ENCODE assay signal across 14 cellular contexts in genomic region chr17:80270104-80270503, GRCh38. TPM values are rescaled to one million over a fixed set of nuclear protein-coding genes. Genes with fewer than 3 reads are reported as not detected.
DNase-seq lines count a peak whose midpoint lies in the region; ATAC-seq and TF ChIP-seq lines count a peak whose summit lies in the region.
"Had no signal": no experiment of that assay in that cellular context is flagged by ENCODE, and none has a peak within 500 bp of the region (broad histone marks: within the 10 kb centered on the region; RNA-seq: fewer than 3 reads in every experiment).

No MANE protein-coding gene starts in this region.

- CTCF ChIA-PET in activated naive CD4-positive, alpha-beta T cell treated with anti-CD3 and anti-CD28 coated beads for 36 hours (lab: Charles Lee), result no interaction called here
- CTCF ChIA-PET in WTC11 (lab: Charles Lee), result interaction anchor here (0.6 to 1.8 kb wide), 15 partner anchors 8 to 187 kb away, joined by 3 to 10 read pairs (median 4); partner anchors contain the start of gene GAA

- POLR2A ChIA-PET in WTC11 (lab: Charles Lee), result interaction anchor here (1.0 to 2.1 kb wide), 2 partner anchors 8 to 15 kb away, joined by 3 to 6 read pairs; no protein-coding TSS in a partner anchor

- peaks cover 34% of the 10 kb centered on the region for H3K36me3 Mint-ChIP-seq in activated naive CD4-positive, alpha-beta T cell treated with anti-CD3 and anti-CD28 coated beads for 36 hours (ENCODE audit: low read depth)
- H3K36me3 Mint-ChIP-seq in WTC11, result peaks cover 30% of the 10 kb centered on the region

- DNase-seq in activated naive CD4-positive, alpha-beta T cell treated with anti-CD3 and anti-CD28 coated beads for 36 hours, result no peak
- DNase-seq in activated naive CD4-positive, alpha-beta T cell treated with anti-CD3 and anti-CD28 coated beads, Interleukin-2, amount 50 U/mL, for 16 hours, result no peak
- DNase-seq in WTC11 (ENCODE audit: low spot score) (peak; percentile 74), iPS DF 19.7 (ENCODE audit: low read depth, low spot score) (peak; percentile 75), retinal pigment epithelial cell (ENCODE audit: low read depth) (peak; percentile 33), NCI-H345 (lab: John Stamatoyannopoulos, UW) (no peak), Right ventricle myocardium inferior (ENCODE audit: missing footprints) (no peak)
- DNase-seq: activated CD4-positive, alpha-beta T cell treated with anti-CD3 and anti-CD28 coated beads for 4 hours; mammary epithelial cell; NCI-H187; RPMI8226; T-helper 17 cell had no signal

- H3K4me3 ChIP-seq in retinal pigment epithelial cell (ENCODE audit: low read length), result no peak overlapping the region
- H3K4me3 ChIP-seq: breast epithelium had no signal

- H3K4me1 Mint-ChIP-seq in activated naive CD4-positive, alpha-beta T cell treated with anti-CD3 and anti-CD28 coated beads for 36 hours (ENCODE audit: low read depth), result peaks cover 50% of the 10 kb centered on the region
- H3K4me1 Mint-ChIP-seq in WTC11, result peaks cover 10% of the 10 kb centered on the region; the same call in 1 of the 2 replicates

- ATAC-seq in WTC11 (peak; percentile 70), Right ventricle myocardium inferior (no peak), GM19397 (IDR thresholded peaks at IDR 0.05; ENCODE audit: unreplicated experiment) (no peak)

- H3K27ac Mint-ChIP-seq in activated naive CD4-positive, alpha-beta T cell treated with anti-CD3 and anti-CD28 coated beads for 36 hours, result peak overlapping the region; percentile 18
- no peak overlapping the region for H3K27ac Mint-ChIP-seq in WTC11
- H3K27ac Mint-ChIP-seq: T-helper 17 cell had no signal

- no peak overlapping the region for H3K4me3 Mint-ChIP-seq in activated naive CD4-positive, alpha-beta T cell treated with anti-CD3 and anti-CD28 coated beads for 36 hours
- H3K4me3 Mint-ChIP-seq in WTC11, result peak overlapping the region; percentile 38
- H3K4me3 Mint-ChIP-seq: T-helper 17 cell had no signal

- no peaks in the 10 kb centered on the region for H3K9me3 Mint-ChIP-seq in activated naive CD4-positive, alpha-beta T cell treated with anti-CD3 and anti-CD28 coated beads for 36 hours
- no peaks in the 10 kb centered on the region for H3K9me3 Mint-ChIP-seq in WTC11

- intact Hi-C loops in activated naive CD4-positive, alpha-beta T cell treated with anti-CD3 and anti-CD28 coated beads for 36 hours (cut with micrococcal nuclease), result no loop called here
- intact Hi-C loops in Right ventricle myocardium inferior (cut with DNase I), result no loop called here

- TF ChIP-seq CTCF in WTC11 (IDR thresholded peaks at IDR 0.05) (no peak), retinal pigment epithelial cell (conservative IDR thresholded peaks at IDR 0.05; ENCODE audit: low read depth, low read length) (no peak)

- no peaks in the 10 kb centered on the region for H3K27me3 Mint-ChIP-seq in activated naive CD4-positive, alpha-beta T cell treated with anti-CD3 and anti-CD28 coated beads for 36 hours (ENCODE audit: low read depth)
- H3K27me3 Mint-ChIP-seq in WTC11 (ENCODE audit: low read depth), result no peaks in the 10 kb centered on the region
- H3K27me3 Mint-ChIP-seq: T-helper 17 cell had no signal

TF ChIP-seq in WTC11, 78 proteins besides CTCF, POLR2A, EP300 and RAD21 (continues in another document):
- TF ChIP-seq, protein P1, sequence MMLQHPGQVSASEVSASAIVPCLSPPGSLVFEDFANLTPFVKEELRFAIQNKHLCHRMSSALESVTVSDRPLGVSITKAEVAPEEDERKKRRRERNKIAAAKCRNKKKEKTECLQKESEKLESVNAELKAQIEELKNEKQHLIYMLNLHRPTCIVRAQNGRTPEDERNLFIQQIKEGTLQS (CRISPR knock-in tag; conservative IDR thresholded peaks at IDR 0.05), result no peak
- TF ChIP-seq ZNF671 (CRISPR knock-in tag; IDR thresholded peaks at IDR 0.05), result no peak
- no peak for TF ChIP-seq NFYB (CRISPR knock-in tag; conservative IDR thresholded peaks at IDR 0.05; ENCODE audit: low read depth)
- TF ChIP-seq ZSCAN18 (CRISPR knock-in tag; IDR thresholded peaks at IDR 0.05), result no peak
- no peak for TF ChIP-seq MXD4 (CRISPR knock-in tag; IDR thresholded peaks at IDR 0.05; ENCODE audit: borderline replicate concordance)
- TF ChIP-seq, protein P2, sequence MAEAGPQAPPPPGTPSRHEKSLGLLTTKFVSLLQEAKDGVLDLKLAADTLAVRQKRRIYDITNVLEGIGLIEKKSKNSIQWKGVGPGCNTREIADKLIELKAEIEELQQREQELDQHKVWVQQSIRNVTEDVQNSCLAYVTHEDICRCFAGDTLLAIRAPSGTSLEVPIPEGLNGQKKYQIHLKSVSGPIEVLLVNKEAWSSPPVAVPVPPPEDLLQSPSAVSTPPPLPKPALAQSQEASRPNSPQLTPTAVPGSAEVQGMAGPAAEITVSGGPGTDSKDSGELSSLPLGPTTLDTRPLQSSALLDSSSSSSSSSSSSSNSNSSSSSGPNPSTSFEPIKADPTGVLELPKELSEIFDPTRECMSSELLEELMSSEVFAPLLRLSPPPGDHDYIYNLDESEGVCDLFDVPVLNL (CRISPR knock-in tag; IDR thresholded peaks at IDR 0.05; ENCODE audit: borderline replicate concordance, low read depth), result no peak
- TF ChIP-seq ZNF416 (CRISPR knock-in tag; IDR thresholded peaks at IDR 0.05), result no peak
- TF ChIP-seq, protein P3, sequence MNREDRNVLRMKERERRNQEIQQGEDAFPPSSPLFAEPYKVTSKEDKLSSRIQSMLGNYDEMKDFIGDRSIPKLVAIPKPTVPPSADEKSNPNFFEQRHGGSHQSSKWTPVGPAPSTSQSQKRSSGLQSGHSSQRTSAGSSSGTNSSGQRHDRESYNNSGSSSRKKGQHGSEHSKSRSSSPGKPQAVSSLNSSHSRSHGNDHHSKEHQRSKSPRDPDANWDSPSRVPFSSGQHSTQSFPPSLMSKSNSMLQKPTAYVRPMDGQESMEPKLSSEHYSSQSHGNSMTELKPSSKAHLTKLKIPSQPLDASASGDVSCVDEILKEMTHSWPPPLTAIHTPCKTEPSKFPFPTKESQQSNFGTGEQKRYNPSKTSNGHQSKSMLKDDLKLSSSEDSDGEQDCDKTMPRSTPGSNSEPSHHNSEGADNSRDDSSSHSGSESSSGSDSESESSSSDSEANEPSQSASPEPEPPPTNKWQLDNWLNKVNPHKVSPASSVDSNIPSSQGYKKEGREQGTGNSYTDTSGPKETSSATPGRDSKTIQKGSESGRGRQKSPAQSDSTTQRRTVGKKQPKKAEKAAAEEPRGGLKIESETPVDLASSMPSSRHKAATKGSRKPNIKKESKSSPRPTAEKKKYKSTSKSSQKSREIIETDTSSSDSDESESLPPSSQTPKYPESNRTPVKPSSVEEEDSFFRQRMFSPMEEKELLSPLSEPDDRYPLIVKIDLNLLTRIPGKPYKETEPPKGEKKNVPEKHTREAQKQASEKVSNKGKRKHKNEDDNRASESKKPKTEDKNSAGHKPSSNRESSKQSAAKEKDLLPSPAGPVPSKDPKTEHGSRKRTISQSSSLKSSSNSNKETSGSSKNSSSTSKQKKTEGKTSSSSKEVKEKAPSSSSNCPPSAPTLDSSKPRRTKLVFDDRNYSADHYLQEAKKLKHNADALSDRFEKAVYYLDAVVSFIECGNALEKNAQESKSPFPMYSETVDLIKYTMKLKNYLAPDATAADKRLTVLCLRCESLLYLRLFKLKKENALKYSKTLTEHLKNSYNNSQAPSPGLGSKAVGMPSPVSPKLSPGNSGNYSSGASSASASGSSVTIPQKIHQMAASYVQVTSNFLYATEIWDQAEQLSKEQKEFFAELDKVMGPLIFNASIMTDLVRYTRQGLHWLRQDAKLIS (CRISPR knock-in tag; IDR thresholded peaks at IDR 0.05; ENCODE audit: borderline replicate concordance), result 0 out of 2 replicates have a peak, but pooled peaks have one; percentile 47
- peak; percentile 71; the same call in 1 of the 2 replicates for TF ChIP-seq CBFB (CRISPR knock-in tag; IDR thresholded peaks at IDR 0.05; ENCODE audit: low read depth)
- peak; percentile 16; the same call in 1 of the 2 replicates for TF ChIP-seq ESRRA (CRISPR knock-in tag; IDR thresholded peaks at IDR 0.05; ENCODE audit: borderline replicate concordance)
- no peak for TF ChIP-seq SMAD3 (CRISPR knock-in tag; IDR thresholded peaks at IDR 0.05; ENCODE audit: borderline replicate concordance)
- TF ChIP-seq, protein P4, sequence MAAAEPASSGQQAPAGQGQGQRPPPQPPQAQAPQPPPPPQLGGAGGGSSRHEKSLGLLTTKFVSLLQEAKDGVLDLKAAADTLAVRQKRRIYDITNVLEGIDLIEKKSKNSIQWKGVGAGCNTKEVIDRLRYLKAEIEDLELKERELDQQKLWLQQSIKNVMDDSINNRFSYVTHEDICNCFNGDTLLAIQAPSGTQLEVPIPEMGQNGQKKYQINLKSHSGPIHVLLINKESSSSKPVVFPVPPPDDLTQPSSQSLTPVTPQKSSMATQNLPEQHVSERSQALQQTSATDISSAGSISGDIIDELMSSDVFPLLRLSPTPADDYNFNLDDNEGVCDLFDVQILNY (CRISPR knock-in tag; IDR thresholded peaks at IDR 0.05), result no peak
- no peak for TF ChIP-seq KAT7 (CRISPR knock-in tag; IDR thresholded peaks at IDR 0.05; ENCODE audit: borderline replicate concordance)
- 0 out of 2 replicates have a peak, but pooled peaks have one; percentile 52 for TF ChIP-seq CREB1 (CRISPR knock-in tag; IDR thresholded peaks at IDR 0.05)
- no peak for TF ChIP-seq PRRX2 (CRISPR knock-in tag; IDR thresholded peaks at IDR 0.05)

RNA-seq across cellular contexts. Expression of gene RNF213, which starts 9.5 kb away (rescaled TPM):
- 100 to 1,000 TPM; 234 to 250 TPM for total RNA-seq in activated naive CD4-positive, alpha-beta T cell treated with anti-CD3 and anti-CD28 coated beads for 36 hours
- total RNA-seq in WTC11 (2021) (70.3 to 72.6 TPM (median 70.5 TPM) in 3 replicates), Right ventricle myocardium inferior (28.6 TPM)

RNA-seq across cellular contexts. Expression of gene SLC26A11, which starts 49.9 kb away (rescaled TPM):
- 1 to 10 TPM; 4.0 to 5.4 TPM for total RNA-seq in activated naive CD4-positive, alpha-beta T cell treated with anti-CD3 and anti-CD28 coated beads for 36 hours
- total RNA-seq in WTC11 (2021), result 19.1 to 26.4 TPM (median 23.5 TPM) in 3 replicates
- 3.9 TPM for total RNA-seq in Right ventricle myocardium inferior

RNA-seq across cellular contexts. Expression of gene SGSH, which starts 50.0 kb away (rescaled TPM):
- 10 to 100 TPM; 30.3 to 32.1 TPM for total RNA-seq in activated naive CD4-positive, alpha-beta T cell treated with anti-CD3 and anti-CD28 coated beads for 36 hours
- total RNA-seq in WTC11 (2021) (22.0 to 27.7 TPM (median 22.0 TPM) in 3 replicates), Right ventricle myocardium inferior (12.4 TPM)

Comparison
In these comparisons a context has a peak if more than half of its experiments do, and no peak if none do; other contexts are left out.
1. DNase-seq: peak in WTC11 (single experiment), iPS DF 19.7 (single experiment) and retinal pigment epithelial cell (single experiment); none in activated naive CD4-positive, alpha-beta T cell treated with anti-CD3 and anti-CD28 coated beads for 36 hours (single experiment), activated naive CD4-positive, alpha-beta T cell treated with anti-CD3 and anti-CD28 coated beads, Interleukin-2, amount 50 U/mL, for 16 hours (single experiment), NCI-H345 (single experiment) and Right ventricle myocardium inferior (single experiment).